8 cellular contexts compared by ENCODE assay signal in the genomic region with DNA sequence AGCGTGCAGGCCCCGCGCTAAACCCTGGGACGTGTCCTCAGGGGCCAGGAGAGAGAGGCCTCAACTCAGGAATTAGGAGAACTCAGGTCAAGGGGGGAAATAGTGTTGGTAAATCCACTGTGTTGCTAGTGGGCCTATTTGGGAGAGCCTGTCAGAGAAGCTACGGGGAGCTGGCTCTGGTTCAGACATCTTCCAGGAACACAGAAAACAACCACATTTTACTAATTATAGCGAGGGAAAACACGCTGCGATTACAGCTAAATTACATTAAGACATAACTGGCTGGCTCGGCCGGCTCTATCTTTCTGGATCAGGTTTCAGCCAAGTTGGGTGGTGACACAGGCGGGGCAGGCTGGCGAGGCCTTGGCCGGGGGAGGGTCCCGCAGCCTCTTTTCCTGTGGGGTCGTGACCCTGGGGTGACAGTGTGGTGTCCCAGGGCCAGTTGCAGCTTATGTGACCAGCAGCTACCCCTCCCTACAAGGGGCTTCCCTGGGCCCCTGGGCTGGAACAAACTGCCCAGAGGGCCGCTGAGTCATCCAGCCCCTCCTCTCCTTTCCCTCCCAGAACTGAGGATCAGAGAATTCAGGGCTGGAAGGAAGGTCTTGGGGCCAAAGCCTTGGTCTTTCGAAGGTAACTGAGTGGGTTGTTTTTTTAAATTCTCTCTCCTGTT.
DNase-seq lines count a peak whose midpoint lies in the region; ATAC-seq and TF ChIP-seq lines count a peak whose summit lies in the region.

No MANE protein-coding gene starts in this region.

- CTCF ChIA-PET in AG04449 (lab: Yijun Ruan, JAX), result interaction anchor here (1.2 to 1.3 kb wide), 2 partner anchors 10 to 12 kb away, joined by 3 to 7 read pairs; no protein-coding TSS in a partner anchor

- ATAC-seq in HG03159 (IDR thresholded peaks at IDR 0.05; ENCODE audit: unreplicated experiment) (no peak), GM18517 (IDR thresholded peaks at IDR 0.05; ENCODE audit: unreplicated experiment) (no peak)

- no peaks in the 10 kb centered on the region for H3K9me3 Mint-ChIP-seq in mesothelial cell of epicardium

- peak overlapping the region; percentile 52 for H3K27ac ChIP-seq in ectodermal cell (ENCODE audit: insufficient read depth, low read depth, low read length, poor library complexity, severe bottlenecking)

- DNase-seq in AG04449 (ENCODE audit: low read depth, low spot score), result peak; percentile 10
- DNase-seq in NB4 (ENCODE audit: low read depth), result peak; percentile 37
- DNase-seq in mesothelial cell of epicardium (ENCODE audit: low spot score in 2 of 2, unreplicated experiment in 2 of 2), result peak in 1 of 2 experiments; percentile 61
- DNase-seq in activated naive CD4-positive, alpha-beta T cell (lab: John Stamatoyannopoulos, UW), result no peak
- DNase-seq in putamen (ENCODE audit: low spot score), result no peak

- no peak for TF ChIP-seq POLR2A in NB4 (IDR thresholded peaks at IDR 0.05; ENCODE audit: extremely low read depth, insufficient read length)

- no peaks in the 10 kb centered on the region for H3K27me3 ChIP-seq in ectodermal cell (ENCODE audit: control insufficient read depth, insufficient read depth, low read length, poor library complexity, severe bottlenecking)

- 19 to 20% methylated on average over 17 of the region's 17 CpGs for WGBS in ectodermal cell, 2 experiments

- TF ChIP-seq CTCF in AG04449 (IDR thresholded peaks at IDR 0.05; ENCODE audit: insufficient read depth, low read length, missing control alignments), result no peak
- no peak for TF ChIP-seq CTCF in NB4 (IDR thresholded peaks at IDR 0.05; ENCODE audit: low read depth, low read length)
- no peak for TF ChIP-seq CTCF in mesothelial cell of epicardium (IDR thresholded peaks at IDR 0.05; ENCODE audit: unreplicated experiment)

- H3K36me3 Mint-ChIP-seq in mesothelial cell of epicardium, result no peaks in the 10 kb centered on the region

- H3K27ac Mint-ChIP-seq in mesothelial cell of epicardium, result peak overlapping the region; percentile 95

- H3K4me3 Mint-ChIP-seq in mesothelial cell of epicardium, result peak overlapping the region; percentile 13

- H3K4me3 ChIP-seq in AG04449 (ENCODE audit: low read depth, low read length) (peak overlapping the region; percentile 20), NB4 (ENCODE audit: low read depth, low read length) (no peak overlapping the region), ectodermal cell (ENCODE audit: insufficient read depth, low read depth, low read length) (no peak overlapping the region)

- H3K4me1 ChIP-seq in ectodermal cell (ENCODE audit: control insufficient read depth, insufficient read depth, low read length), result peaks cover 15% of the 10 kb centered on the region

- POLR2A ChIA-PET in AG04449 (lab: Yijun Ruan, JAX), result no interaction called here

- H3K27me3 Mint-ChIP-seq in mesothelial cell of epicardium (ENCODE audit: low read depth), result no peaks in the 10 kb centered on the region

- no peaks in the 10 kb centered on the region for H3K36me3 ChIP-seq in ectodermal cell (ENCODE audit: control insufficient read depth, insufficient read depth, low read length)

- H3K9me3 ChIP-seq in ectodermal cell (ENCODE audit: control insufficient read depth, low read length), result no peaks in the 10 kb centered on the region

- H3K4me1 Mint-ChIP-seq in mesothelial cell of epicardium, result peaks cover 25% of the 10 kb centered on the region

Comparison
In these comparisons a context has a peak if more than half of its experiments do, and no peak if none do; other contexts are left out.
1. DNase-seq: peak in AG04449 (single experiment) and NB4 (single experiment); none in activated naive CD4-positive, alpha-beta T cell (0 of 4) and putamen (single experiment).